ENCODE assay signal across 1 cellular context in the genomic region with DNA sequence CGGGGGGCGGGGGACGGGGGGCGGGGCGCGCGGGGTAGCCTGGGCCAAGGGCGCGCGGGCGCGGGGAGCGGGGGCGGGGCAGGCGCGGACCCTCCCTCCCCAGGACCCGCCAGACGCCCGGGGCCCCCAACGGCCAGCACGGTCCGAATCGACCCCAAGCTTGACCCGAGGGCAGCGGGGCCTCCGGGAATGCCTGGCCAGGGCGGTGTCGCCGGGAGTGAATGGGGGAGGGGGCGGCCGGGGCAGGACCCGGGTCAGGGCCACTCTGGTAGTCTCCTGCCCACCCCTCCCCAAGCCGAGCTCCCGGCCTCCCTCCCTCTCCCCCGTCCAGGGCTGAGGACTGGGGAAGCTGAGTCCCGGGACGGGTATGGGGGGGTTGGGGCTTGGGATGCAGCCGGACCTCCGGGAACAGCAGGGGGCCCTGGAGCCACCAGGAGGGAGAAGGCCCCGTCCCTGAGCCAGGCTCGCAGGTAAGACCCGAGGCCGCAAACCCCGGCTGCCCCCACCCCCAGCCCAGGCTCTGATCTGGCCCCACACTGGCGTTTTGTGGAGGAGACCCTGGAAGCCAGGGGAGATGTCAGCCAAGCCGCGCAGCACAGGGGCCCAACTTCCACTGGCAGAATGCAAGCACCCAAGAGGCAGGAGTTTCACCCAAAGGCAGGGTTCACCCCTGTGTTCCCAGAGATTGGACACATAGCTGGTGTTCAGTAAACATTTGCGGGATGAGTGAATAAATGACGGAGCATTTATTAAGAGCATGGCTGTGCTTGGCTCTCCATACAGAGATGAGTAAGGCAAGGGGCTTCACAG.
TF ChIP-seq lines count a peak whose summit lies in the region.

No MANE protein-coding gene starts in this region.

TF ChIP-seq in HEK293, 187 proteins besides CTCF, POLR2A, EP300 and RAD21 (continued from another document):
- TF ChIP-seq, protein P1, sequence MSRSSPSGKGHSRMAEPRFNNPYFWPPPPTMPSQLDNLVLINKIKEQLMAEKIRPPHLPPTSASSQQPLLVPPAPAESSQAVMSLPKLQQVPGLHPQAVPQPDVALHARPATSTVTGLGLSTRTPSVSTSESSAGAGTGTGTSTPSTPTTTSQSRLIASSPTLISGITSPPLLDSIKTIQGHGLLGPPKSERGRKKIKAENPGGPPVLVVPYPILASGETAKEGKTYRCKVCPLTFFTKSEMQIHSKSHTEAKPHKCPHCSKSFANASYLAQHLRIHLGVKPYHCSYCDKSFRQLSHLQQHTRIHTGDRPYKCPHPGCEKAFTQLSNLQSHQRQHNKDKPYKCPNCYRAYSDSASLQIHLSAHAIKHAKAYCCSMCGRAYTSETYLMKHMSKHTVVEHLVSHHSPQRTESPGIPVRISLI (tag by site-specific recombination; IDR thresholded peaks at IDR 0.05) = no peak
- TF ChIP-seq ZFP37 (tag by site-specific recombination; IDR thresholded peaks at IDR 0.05) (no peak), ZBTB7A (tag by site-specific recombination; IDR thresholded peaks at IDR 0.05; ENCODE audit: low read depth) (no peak), KLF10 (tag by site-specific recombination; IDR thresholded peaks at IDR 0.05) (no peak), SP3 (tag by site-specific recombination; IDR thresholded peaks at IDR 0.05) (0 out of 2 replicates have a peak, but pooled peaks have one; percentile 18), ZNF239 (tag by site-specific recombination; IDR thresholded peaks at IDR 0.05) (no peak), ZNF174 (tag by site-specific recombination; IDR thresholded peaks at IDR 0.05) (no peak), ZSCAN16 (tag by site-specific recombination; IDR thresholded peaks at IDR 0.05) (peak; percentile 79; the same call in 1 of the 2 replicates), ZNF600 (tag by site-specific recombination; IDR thresholded peaks at IDR 0.05) (no peak), OSR2 (tag by site-specific recombination; IDR thresholded peaks at IDR 0.05) (no peak), ZNF133 (tag by site-specific recombination; IDR thresholded peaks at IDR 0.05) (no peak), YY2 (tag by site-specific recombination; IDR thresholded peaks at IDR 0.05) (no peak), ZNF624 (tag by site-specific recombination; IDR thresholded peaks at IDR 0.05) (no peak), ZBTB20 (tag by site-specific recombination; IDR thresholded peaks at IDR 0.05) (peak; percentile 22; the same call in 1 of the 2 replicates), ZNF248 (tag by site-specific recombination; IDR thresholded peaks at IDR 0.05) (no peak), ZNF664 (tag by site-specific recombination; IDR thresholded peaks at IDR 0.05) (0 out of 2 replicates have a peak, but pooled peaks have one; percentile 22), ZNF629 (tag by site-specific recombination; IDR thresholded peaks at IDR 0.05) (no peak), ZNF473 (tag by site-specific recombination; IDR thresholded peaks at IDR 0.05) (no peak), ZNF221 (tag by site-specific recombination; IDR thresholded peaks at IDR 0.05; ENCODE audit: borderline replicate concordance) (no peak), GLIS1 (tag by site-specific recombination; IDR thresholded peaks at IDR 0.05) (0 out of 2 replicates have a peak, but pooled peaks have one; percentile 8), ZNF266 (tag by site-specific recombination; IDR thresholded peaks at IDR 0.05; ENCODE audit: low read depth) (no peak), ZNF660 (tag by site-specific recombination; IDR thresholded peaks at IDR 0.05) (no peak), ZNF549 (tag by site-specific recombination; IDR thresholded peaks at IDR 0.05) (no peak), ZSCAN23 (tag by site-specific recombination; IDR thresholded peaks at IDR 0.05) (no peak)
- TF ChIP-seq, protein P2, sequence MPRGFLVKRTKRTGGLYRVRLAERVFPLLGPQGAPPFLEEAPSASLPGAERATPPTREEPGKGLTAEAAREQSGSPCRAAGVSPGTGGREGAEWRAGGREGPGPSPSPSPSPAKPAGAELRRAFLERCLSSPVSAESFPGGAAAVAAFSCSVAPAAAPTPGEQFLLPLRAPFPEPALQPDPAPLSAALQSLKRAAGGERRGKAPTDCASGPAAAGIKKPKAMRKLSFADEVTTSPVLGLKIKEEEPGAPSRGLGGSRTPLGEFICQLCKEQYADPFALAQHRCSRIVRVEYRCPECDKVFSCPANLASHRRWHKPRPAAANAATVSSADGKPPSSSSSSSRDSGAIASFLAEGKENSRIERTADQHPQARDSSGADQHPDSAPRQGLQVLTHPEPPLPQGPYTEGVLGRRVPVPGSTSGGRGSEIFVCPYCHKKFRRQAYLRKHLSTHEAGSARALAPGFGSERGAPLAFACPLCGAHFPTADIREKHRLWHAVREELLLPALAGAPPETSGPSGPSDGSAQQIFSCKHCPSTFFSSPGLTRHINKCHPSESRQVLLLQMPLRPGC (tag by site-specific recombination; IDR thresholded peaks at IDR 0.05) = no peak
- TF ChIP-seq, protein P3, sequence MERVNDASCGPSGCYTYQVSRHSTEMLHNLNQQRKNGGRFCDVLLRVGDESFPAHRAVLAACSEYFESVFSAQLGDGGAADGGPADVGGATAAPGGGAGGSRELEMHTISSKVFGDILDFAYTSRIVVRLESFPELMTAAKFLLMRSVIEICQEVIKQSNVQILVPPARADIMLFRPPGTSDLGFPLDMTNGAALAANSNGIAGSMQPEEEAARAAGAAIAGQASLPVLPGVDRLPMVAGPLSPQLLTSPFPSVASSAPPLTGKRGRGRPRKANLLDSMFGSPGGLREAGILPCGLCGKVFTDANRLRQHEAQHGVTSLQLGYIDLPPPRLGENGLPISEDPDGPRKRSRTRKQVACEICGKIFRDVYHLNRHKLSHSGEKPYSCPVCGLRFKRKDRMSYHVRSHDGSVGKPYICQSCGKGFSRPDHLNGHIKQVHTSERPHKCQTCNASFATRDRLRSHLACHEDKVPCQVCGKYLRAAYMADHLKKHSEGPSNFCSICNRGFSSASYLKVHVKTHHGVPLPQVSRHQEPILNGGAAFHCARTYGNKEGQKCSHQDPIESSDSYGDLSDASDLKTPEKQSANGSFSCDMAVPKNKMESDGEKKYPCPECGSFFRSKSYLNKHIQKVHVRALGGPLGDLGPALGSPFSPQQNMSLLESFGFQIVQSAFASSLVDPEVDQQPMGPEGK (tag by site-specific recombination; IDR thresholded peaks at IDR 0.05) = 0 out of 2 replicates have a peak, but pooled peaks have one; percentile 19
- TF ChIP-seq, protein P4, sequence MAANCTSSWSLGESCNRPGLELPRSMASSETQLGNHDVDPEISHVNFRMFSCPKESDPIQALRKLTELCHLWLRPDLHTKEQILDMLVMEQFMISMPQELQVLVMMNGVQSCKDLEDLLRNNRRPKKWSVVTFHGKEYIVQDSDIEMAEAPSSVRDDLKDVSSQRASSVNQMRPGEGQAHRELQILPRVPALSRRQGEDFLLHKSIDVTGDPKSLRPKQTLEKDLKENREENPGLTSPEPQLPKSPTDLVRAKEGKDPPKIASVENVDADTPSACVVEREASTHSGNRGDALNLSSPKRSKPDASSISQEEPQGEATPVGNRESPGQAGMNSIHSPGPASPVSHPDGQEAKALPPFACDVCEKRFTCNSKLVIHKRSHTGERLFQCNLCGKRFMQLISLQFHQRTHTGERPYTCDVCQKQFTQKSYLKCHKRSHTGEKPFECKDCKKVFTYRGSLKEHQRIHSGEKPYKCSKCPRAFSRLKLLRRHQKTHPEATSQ (tag by site-specific recombination; IDR thresholded peaks at IDR 0.05) = no peak
- TF ChIP-seq, protein P5, sequence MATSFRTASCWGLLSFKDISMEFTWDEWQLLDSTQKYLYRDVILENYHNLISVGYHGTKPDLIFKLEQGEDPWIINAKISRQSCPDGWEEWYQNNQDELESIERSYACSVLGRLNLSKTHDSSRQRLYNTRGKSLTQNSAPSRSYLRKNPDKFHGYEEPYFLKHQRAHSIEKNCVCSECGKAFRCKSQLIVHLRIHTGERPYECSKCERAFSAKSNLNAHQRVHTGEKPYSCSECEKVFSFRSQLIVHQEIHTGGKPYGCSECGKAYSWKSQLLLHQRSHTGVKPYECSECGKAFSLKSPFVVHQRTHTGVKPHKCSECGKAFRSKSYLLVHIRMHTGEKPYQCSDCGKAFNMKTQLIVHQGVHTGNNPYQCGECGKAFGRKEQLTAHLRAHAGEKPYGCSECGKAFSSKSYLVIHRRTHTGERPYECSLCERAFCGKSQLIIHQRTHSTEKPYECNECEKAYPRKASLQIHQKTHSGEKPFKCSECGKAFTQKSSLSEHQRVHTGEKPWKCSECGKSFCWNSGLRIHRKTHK (tag by site-specific recombination; IDR thresholded peaks at IDR 0.05) = no peak
